ENCODE assay signal across 11 cellular contexts in the genomic region with DNA sequence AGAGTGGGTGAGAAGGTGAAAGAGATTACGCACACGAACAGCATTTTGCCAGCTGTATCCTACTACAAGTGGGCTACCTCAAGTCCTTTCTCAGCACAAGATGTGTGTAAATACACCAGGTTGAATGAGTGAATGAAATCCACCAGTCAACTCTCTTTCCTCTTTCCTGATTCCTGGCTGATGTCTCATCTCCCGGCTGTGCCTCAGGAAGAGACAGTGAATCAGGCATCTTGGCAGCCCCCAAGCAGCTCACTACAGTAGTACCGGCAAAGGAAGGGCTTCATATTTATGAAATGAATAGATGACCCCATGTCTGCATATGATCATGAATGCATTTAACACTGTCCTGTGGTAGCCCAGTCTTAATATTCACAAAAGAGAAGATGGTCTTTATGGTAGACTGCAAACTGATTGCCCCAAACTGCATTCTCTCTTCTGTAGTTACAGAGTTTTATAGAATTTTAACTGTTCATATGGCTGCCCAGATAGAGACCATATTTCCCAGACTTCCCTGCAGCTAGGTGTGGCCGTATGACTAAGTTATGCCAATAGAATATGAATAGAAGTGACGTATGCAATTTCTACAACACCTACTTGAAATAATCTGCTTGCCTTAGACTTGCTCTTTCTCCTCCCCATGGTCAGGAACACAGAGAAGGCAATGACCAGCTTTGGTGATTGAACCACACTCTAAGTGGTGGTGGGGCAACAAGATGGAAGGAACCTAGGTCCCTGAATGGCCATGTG. TPM values are rescaled to one million over a fixed set of nuclear protein-coding genes. Genes with fewer than 3 reads are reported as not detected.
DNase-seq lines count a peak whose midpoint lies in the region; ATAC-seq, FAIRE-seq and TF ChIP-seq lines count a peak whose summit lies in the region.
"Had no signal": no experiment of that assay in that cellular context is flagged by ENCODE, and none has a peak within 500 bp of the region (broad histone marks: within the 10 kb centered on the region; RNA-seq: fewer than 3 reads in every experiment).

No MANE protein-coding gene starts in this region.

- peak overlapping the region; percentile 6 to 30 for H3K18ac ChIP-seq in mesenchymal stem cell (ENCODE audit: low read depth in 1 of 2, low read length in 2 of 2)

- peak overlapping the region; percentile 71 for H3K27ac Mint-ChIP-seq in chondrocyte (ENCODE audit: unreplicated experiment)
- H3K27ac Mint-ChIP-seq: activated naive CD8-positive, alpha-beta T cell had no signal

- H3K27me3 ChIP-seq in BLaER1, result no peaks in the 10 kb centered on the region
- H3K27me3 ChIP-seq in mesenchymal stem cell (ENCODE audit: control insufficient read depth in 1 of 2, insufficient read depth in 1 of 2, low read length in 2 of 2), result no peaks in the 10 kb centered on the region

- H3K9me3 ChIP-seq in BLaER1, result no peaks in the 10 kb centered on the region
- no peaks in the 10 kb centered on the region for H3K9me3 ChIP-seq in KOPT-K1 (ENCODE audit: insufficient read depth, low read length, poor library complexity, severe bottlenecking)
- no peaks in the 10 kb centered on the region for H3K9me3 ChIP-seq in mesenchymal stem cell (ENCODE audit: control insufficient read depth, low read length)
- no peaks in the 10 kb centered on the region for H3K9me3 ChIP-seq in kidney (ENCODE audit: control insufficient read depth in 1 of 2, low read length in 2 of 2)

- H3K9me3 Mint-ChIP-seq in chondrocyte (ENCODE audit: low read depth), result no peaks in the 10 kb centered on the region

- no peak overlapping the region for H3K9ac ChIP-seq in BLaER1
- peak overlapping the region; percentile 46 for H3K9ac ChIP-seq in mesenchymal stem cell (ENCODE audit: low read length)
- no peak overlapping the region for H3K9ac ChIP-seq in kidney (ENCODE audit: low read length in 2 of 2)
- H3K9ac ChIP-seq: KMS-11 had no signal

- no peaks in the 10 kb centered on the region for H3K27me3 Mint-ChIP-seq in chondrocyte (ENCODE audit: low read depth)
- H3K27me3 Mint-ChIP-seq: activated naive CD8-positive, alpha-beta T cell had no signal

- H3K4ac ChIP-seq in mesenchymal stem cell (ENCODE audit: low read depth in 1 of 2, low read length in 2 of 2), result no peak overlapping the region

- H4K91ac ChIP-seq in mesenchymal stem cell (ENCODE audit: low read length), result no peak overlapping the region

- peak overlapping the region; percentile 51; the same call in 1 of the 2 replicates for H3K27ac ChIP-seq in BLaER1
- peak overlapping the region; percentile 34 for H3K27ac ChIP-seq in KOPT-K1 (ENCODE audit: low read depth, low read length, poor library complexity, severe bottlenecking)
- H3K27ac ChIP-seq in mesenchymal stem cell (ENCODE audit: low read length, poor library complexity, severe bottlenecking), result peak overlapping the region; percentile 54
- H3K27ac ChIP-seq in kidney (ENCODE audit: low read depth in 2 of 2, low read length in 2 of 2), result no peak overlapping the region
- H3K27ac ChIP-seq: KMS-11, WERI-Rb-1 had no signal

- H2AFZ ChIP-seq in mesenchymal stem cell (ENCODE audit: low read depth, low read length), result no peak overlapping the region

- H4K8ac ChIP-seq in mesenchymal stem cell (ENCODE audit: low read length), result peak overlapping the region; percentile 1

- H3K4me3 Mint-ChIP-seq in chondrocyte (ENCODE audit: unreplicated experiment), result no peak overlapping the region
- H3K4me3 Mint-ChIP-seq: activated naive CD8-positive, alpha-beta T cell had no signal

- H3K4me3 ChIP-seq in BLaER1 (no peak overlapping the region), mesenchymal stem cell (ENCODE audit: insufficient read depth in 1 of 2, low read depth in 1 of 2, low read length in 2 of 2) (no peak overlapping the region), kidney (ENCODE audit: low read length in 2 of 2) (no peak overlapping the region)

- no peak for ATAC-seq in HG02973 (IDR thresholded peaks at IDR 0.05; ENCODE audit: unreplicated experiment)
- ATAC-seq in HG03442 (IDR thresholded peaks at IDR 0.05; ENCODE audit: unreplicated experiment), result no peak

- peak overlapping the region in 1 of 2 experiments; percentile 23 for H2BK12ac ChIP-seq in mesenchymal stem cell (ENCODE audit: low read length in 2 of 2)

- H3K36me3 ChIP-seq in BLaER1 (no peaks in the 10 kb centered on the region), KOPT-K1 (ENCODE audit: insufficient read depth, low read length) (no peaks in the 10 kb centered on the region), mesenchymal stem cell (ENCODE audit: control insufficient read depth in 1 of 2, insufficient read depth in 2 of 2, low read depth in 1 of 2, low read length in 2 of 2) (peaks cover 30 to 31% of the 10 kb centered on the region in 2 experiments), kidney (ENCODE audit: control insufficient read depth in 1 of 2, insufficient read depth in 2 of 2, low read length in 2 of 2) (peaks cover 0 to 2% of the 10 kb centered on the region in 2 donors)
- H3K36me3 ChIP-seq: WERI-Rb-1 had no signal

- H2BK5ac ChIP-seq in mesenchymal stem cell (ENCODE audit: low read depth, low read length, poor library complexity, severe bottlenecking), result no peak overlapping the region

- H2BK15ac ChIP-seq in mesenchymal stem cell (ENCODE audit: low read depth, poor library complexity, severe bottlenecking), result no peak overlapping the region

- H4K20me1 ChIP-seq in BLaER1, result no peaks in the 10 kb centered on the region

- H3K4me1 ChIP-seq in BLaER1, result peaks cover 31% of the 10 kb centered on the region
- H3K4me1 ChIP-seq in mesenchymal stem cell (ENCODE audit: control insufficient read depth, insufficient read depth, low read depth, low read length), result peaks cover 32% of the 10 kb centered on the region
- peaks cover 0 to 6% of the 10 kb centered on the region in 2 donors for H3K4me1 ChIP-seq in kidney (ENCODE audit: control insufficient read depth in 1 of 2, insufficient read depth in 1 of 2, low read depth in 1 of 2, low read length in 2 of 2)

- peak overlapping the region in 1 of 2 experiments; percentile 0 for H3K23ac ChIP-seq in mesenchymal stem cell (ENCODE audit: low read length in 2 of 2)

- peaks cover 34% of the 10 kb centered on the region for H3K4me1 Mint-ChIP-seq in chondrocyte (ENCODE audit: low read depth)

- DNase-seq in chondrocyte (ENCODE audit: low spot score), result no peak
- peak; percentile 86 for DNase-seq in mesenchymal stem cell
- no peak for DNase-seq in COLO829 (ENCODE audit: low spot score)
- DNase-seq in kidney, result no peak
- DNase-seq: WERI-Rb-1 had no signal

- H3K14ac ChIP-seq in mesenchymal stem cell (ENCODE audit: low read length in 2 of 2), result no peak overlapping the region

- peak overlapping the region; percentile 83 for H2AK5ac ChIP-seq in mesenchymal stem cell (ENCODE audit: low read length, severe bottlenecking)

- peaks cover 15% of the 10 kb centered on the region for H3K36me3 Mint-ChIP-seq in chondrocyte (ENCODE audit: low read depth)
- H3K36me3 Mint-ChIP-seq: activated naive CD8-positive, alpha-beta T cell had no signal

- TF ChIP-seq CTCF in chondrocyte (IDR thresholded peaks at IDR 0.05) (no peak), kidney (IDR thresholded peaks at IDR 0.05; ENCODE audit: borderline replicate concordance, extremely low read depth, insufficient read depth) (no peak)

- 33% methylated on average over 1 of the region's 6 CpGs for WGBS in mesenchymal stem cell

- H3K4me2 ChIP-seq in BLaER1 (peak overlapping the region; percentile 60), mesenchymal stem cell (ENCODE audit: low read length, poor library complexity, severe bottlenecking) (no peak overlapping the region)
- H3K4me2 ChIP-seq: KMS-11 had no signal

- intact Hi-C loops in kidney (cut with DNase I), result no loop called here

- FAIRE-seq in kidney (lab: Jason Lieb, UNC), result no peak

- no peak overlapping the region for H2BK120ac ChIP-seq in mesenchymal stem cell (ENCODE audit: low read depth, low read length)

- H3K79me1 ChIP-seq in mesenchymal stem cell (replicated peaks; ENCODE audit: low read length, poor library complexity, severe bottlenecking), result peaks cover 17% of the 10 kb centered on the region

RNA-seq across cellular contexts. Expression of a gene that starts 22.7 kb away (rescaled TPM):
- 36.4 to 61.0 TPM (median 59.5 TPM) in 3 replicates for total RNA-seq in chondrocyte
- 81.2 TPM for polyA plus RNA-seq in mesenchymal stem cell (2013, experiment 1 of 2)
- polyA plus RNA-seq in mesenchymal stem cell (2013, experiment 2 of 2), result 81.4 TPM
- total RNA-seq in kidney, result 250 TPM
- polyA plus RNA-seq in kidney (ENCODE audit: insufficient read depth, low read depth, low replicate concordance), result 74.2 TPM

Comparison
In these comparisons a context has a peak if more than half of its experiments do, and no peak if none do; other contexts are left out.
1. H3K27ac ChIP-seq: peak in BLaER1 (single experiment), KOPT-K1 (single experiment) and mesenchymal stem cell (single experiment); none in kidney (0 of 2).